Comparison of ENCODE assay signal across 8 cellular contexts in genomic region chr19:17109962-17110598, GRCh38. TPM values are rescaled to one million over a fixed set of nuclear protein-coding genes. Genes with fewer than 3 reads are reported as not detected.
DNase-seq lines count a peak whose midpoint lies in the region; ATAC-seq and TF ChIP-seq lines count a peak whose summit lies in the region.

No MANE protein-coding gene starts in this region.

- peaks cover 84% of the 10 kb centered on the region for H3K79me2 ChIP-seq in osteoblast (ENCODE audit: insufficient read depth, low read length)

- peaks cover 37% of the 10 kb centered on the region for H3K36me3 ChIP-seq in osteoblast (ENCODE audit: insufficient read depth, low read length)
- peaks cover 12% of the 10 kb centered on the region for H3K36me3 ChIP-seq in endodermal cell (ENCODE audit: control insufficient read depth, insufficient read depth, low read length)

- no peaks in the 10 kb centered on the region for H3K27me3 Mint-ChIP-seq in activated CD4-positive, alpha-beta memory T cell treated with anti-CD3 and anti-CD28 coated beads, Interleukin-2, amount 10 ng/mL, durations not matched to agents 7 days and 5 days
- H3K27me3 Mint-ChIP-seq in endodermal cell (ENCODE audit: insufficient read depth), result no peaks in the 10 kb centered on the region

- peaks cover 57% of the 10 kb centered on the region for H3K36me3 Mint-ChIP-seq in activated CD4-positive, alpha-beta memory T cell treated with anti-CD3 and anti-CD28 coated beads, Interleukin-2, amount 10 ng/mL, durations not matched to agents 7 days and 5 days (ENCODE audit: low read depth)
- H3K36me3 Mint-ChIP-seq in endodermal cell (ENCODE audit: low read depth), result peaks cover 37% of the 10 kb centered on the region

- H3K9me3 ChIP-seq in osteoblast (ENCODE audit: low read depth, low read length), result no peaks in the 10 kb centered on the region
- no peaks in the 10 kb centered on the region for H3K9me3 ChIP-seq in endodermal cell (ENCODE audit: control insufficient read depth, low read length)

- POLR2A ChIA-PET in activated CD4-positive, alpha-beta memory T cell treated with anti-CD3 and anti-CD28 coated beads, Interleukin-2, amount 10 ng/mL, durations not matched to agents 7 days and 5 days (lab: Charles Lee), result no interaction called here

- H3K9me3 Mint-ChIP-seq in activated CD4-positive, alpha-beta memory T cell treated with anti-CD3 and anti-CD28 coated beads, Interleukin-2, amount 10 ng/mL, durations not matched to agents 7 days and 5 days, result no peaks in the 10 kb centered on the region
- no peaks in the 10 kb centered on the region for H3K9me3 Mint-ChIP-seq in endodermal cell

- H3K9ac ChIP-seq in endodermal cell (ENCODE audit: extremely low read depth, low read length, poor library complexity, severe bottlenecking), result no peak overlapping the region

- TF ChIP-seq CTCF in osteoblast (IDR thresholded peaks at IDR 0.05; ENCODE audit: extremely low read depth, low read depth, low read length), result no peak
- TF ChIP-seq CTCF in endodermal cell (conservative IDR thresholded peaks at IDR 0.05), result no peak

- H3K27ac ChIP-seq in angular gyrus (ENCODE audit: low read depth, low read length), result peak overlapping the region; percentile 22
- H3K27ac ChIP-seq in osteoblast (ENCODE audit: low read depth, low read length), result peak overlapping the region; percentile 49
- no peak overlapping the region for H3K27ac ChIP-seq in endodermal cell (ENCODE audit: low read depth, low read length)

- H3K27me3 ChIP-seq in osteoblast (ENCODE audit: insufficient read depth, low read length) (no peaks in the 10 kb centered on the region), endodermal cell (ENCODE audit: control insufficient read depth, insufficient read depth, low read length, poor library complexity, severe bottlenecking) (no peaks in the 10 kb centered on the region)

- CTCF ChIA-PET in activated CD4-positive, alpha-beta memory T cell treated with anti-CD3 and anti-CD28 coated beads, Interleukin-2, amount 10 ng/mL, durations not matched to agents 7 days and 5 days (lab: Charles Lee), result no interaction called here

- no peak overlapping the region for H3K4me3 Mint-ChIP-seq in activated CD4-positive, alpha-beta memory T cell treated with anti-CD3 and anti-CD28 coated beads, Interleukin-2, amount 10 ng/mL, durations not matched to agents 7 days and 5 days
- no peak overlapping the region for H3K4me3 Mint-ChIP-seq in endodermal cell

- ATAC-seq in GM18498 (IDR thresholded peaks at IDR 0.05; ENCODE audit: unreplicated experiment), result peak; percentile 63
- ATAC-seq in HG03066 (IDR thresholded peaks at IDR 0.05; ENCODE audit: low read depth, unreplicated experiment), result peak; percentile 56

- DNase-seq in osteoblast (ENCODE audit: insufficient read length, low spot score, missing footprints), result peak; percentile 82
- no peak for DNase-seq in OCI-M2 (lab: John Stamatoyannopoulos, UW; ENCODE audit: unreplicated experiment)
- DNase-seq in activated CD4-positive, alpha-beta memory T cell treated with anti-CD3 and anti-CD28 coated beads, Interleukin-2, amount 10 ng/mL, durations not matched to agents 7 days and 5 days, result no peak
- DNase-seq in cerebellar nuclear complex (lab: John Stamatoyannopoulos, UW), result no peak
- DNase-seq in endodermal cell, result no peak

- WGBS in endodermal cell (ENCODE audit: insufficient coverage in 1 of 2, insufficient read length in 1 of 2), 2 experiments, result 94 to 95% methylated on average over 26 of the region's 26 CpGs

- H3K4me3 ChIP-seq in osteoblast (ENCODE audit: insufficient read depth, low read length) (no peak overlapping the region), endodermal cell (ENCODE audit: low read length) (no peak overlapping the region)

- H3K4me2 ChIP-seq in osteoblast (ENCODE audit: insufficient read depth, low read length), result no peak overlapping the region

- H3K4me1 ChIP-seq in osteoblast (ENCODE audit: insufficient read depth, low read length) (peaks cover 14% of the 10 kb centered on the region), endodermal cell (ENCODE audit: control insufficient read depth, insufficient read depth, low read length) (no peaks in the 10 kb centered on the region)

- H3K27ac Mint-ChIP-seq in activated CD4-positive, alpha-beta memory T cell treated with anti-CD3 and anti-CD28 coated beads, Interleukin-2, amount 10 ng/mL, durations not matched to agents 7 days and 5 days, result no peak overlapping the region
- no peak overlapping the region for H3K27ac Mint-ChIP-seq in endodermal cell

- no peak overlapping the region for H2AFZ ChIP-seq in osteoblast (ENCODE audit: low read length)

- H4K20me1 ChIP-seq in osteoblast (ENCODE audit: insufficient read depth, low read length), result peaks cover 17% of the 10 kb centered on the region

- peaks cover 19% of the 10 kb centered on the region for H3K4me1 Mint-ChIP-seq in activated CD4-positive, alpha-beta memory T cell treated with anti-CD3 and anti-CD28 coated beads, Interleukin-2, amount 10 ng/mL, durations not matched to agents 7 days and 5 days
- peaks cover 21% of the 10 kb centered on the region for H3K4me1 Mint-ChIP-seq in endodermal cell

RNA-seq across cellular contexts. Expression of gene MYO9B, which starts 34.5 kb away (rescaled TPM):
- total RNA-seq in osteoblast (86.9 and 96.6 TPM in 2 replicates), endodermal cell (10 to 100 TPM; 79.4 to 96.8 TPM)
- total RNA-seq in activated CD4-positive, alpha-beta memory T cell treated with anti-CD3 and anti-CD28 coated beads, Interleukin-2, amount 10 ng/mL, durations not matched to agents 7 days and 5 days, result 100 to 1,000 TPM; 190 to 203 TPM
- polyA plus RNA-seq in endodermal cell (2013, experiment 1 of 2), result 92.6 TPM
- polyA plus RNA-seq in endodermal cell (2013, experiment 2 of 2), result 90.7 TPM

RNA-seq across cellular contexts. Expression of gene HAUS8, which starts 34.8 kb away (rescaled TPM):
- total RNA-seq in osteoblast, result 1.8 and 2.1 TPM in 2 replicates
- total RNA-seq in activated CD4-positive, alpha-beta memory T cell treated with anti-CD3 and anti-CD28 coated beads, Interleukin-2, amount 10 ng/mL, durations not matched to agents 7 days and 5 days, result 10 to 100 TPM; 37.0 to 40.6 TPM
- 10 to 100 TPM; 19.4 to 19.9 TPM for total RNA-seq in endodermal cell
- 26.3 TPM for polyA plus RNA-seq in endodermal cell (2013, experiment 1 of 2)
- 17.7 TPM for polyA plus RNA-seq in endodermal cell (2013, experiment 2 of 2)
